Comparison of ENCODE assay signal across 8 cellular contexts in genomic region chr16:11796227-11797165, GRCh38. TPM values are rescaled to one million over a fixed set of nuclear protein-coding genes. Genes with fewer than 3 reads are reported as not detected.
DNase-seq lines count a peak whose midpoint lies in the region; ATAC-seq and TF ChIP-seq lines count a peak whose summit lies in the region.

No MANE protein-coding gene starts in this region.

- DNase-seq in Daoy (ENCODE audit: low read depth) = peak; percentile 37
- DNase-seq in HCEC 1CT = peak; percentile 40
- peak; percentile 56 for DNase-seq in RKO (ENCODE audit: low spot score)
- peak; percentile 59 to 70 (median 70) for DNase-seq in body of pancreas
- peak; percentile 21 for DNase-seq in renal cortical epithelial cell (ENCODE audit: low read depth)
- no peak for DNase-seq in NCI-H510A (lab: John Stamatoyannopoulos, UW)
- no peak for DNase-seq in activated gamma-delta T cell (lab: John Stamatoyannopoulos, UW)

- ATAC-seq in body of pancreas = peak; percentile 36

- H3K27ac ChIP-seq in body of pancreas = peak overlapping the region; percentile 92 to 99 (median 96)

- no peaks in the 10 kb centered on the region for H3K27me3 ChIP-seq in body of pancreas

- no peaks in the 10 kb centered on the region for H3K9me3 ChIP-seq in body of pancreas

- H3K4me3 ChIP-seq in body of pancreas = peak overlapping the region; percentile 80 to 89
- H3K4me3 ChIP-seq in iPS-11a (ENCODE audit: low read depth, low read length) = peak overlapping the region; percentile 80

- TF ChIP-seq POLR2A in body of pancreas (IDR thresholded peaks at IDR 0.05) = peak in 2 of 3 donors; percentile 18 to 32

- no peaks in the 10 kb centered on the region for H3K36me3 ChIP-seq in body of pancreas (replicated peaks in 1 of 2; ENCODE audit: insufficient read depth in 1 of 2, low read depth in 2 of 2)

- TF ChIP-seq CTCF in body of pancreas (IDR thresholded peaks at IDR 0.05) = no peak

- intact Hi-C loops in body of pancreas (cut with DNase I) = no loop called here

- peaks cover 62% of the 10 kb centered on the region for H3K4me1 ChIP-seq in body of pancreas

- 1 to 3% methylated on average over 33 to 89 of the region's 93 CpGs for WGBS in body of pancreas, 2 donors

RNA-seq across cellular contexts. Expression of gene ZC3H7A, which starts 0.6 kb away (rescaled TPM):
- 15.1 and 22.7 TPM in 2 replicates for total RNA-seq in Daoy (2014; rRNA removed; shearing (Covaris generic))
- total RNA-seq in body of pancreas (10 to 100 TPM; 26.4 to 49.5 TPM), renal cortical epithelial cell (34.2 and 77.0 TPM in 2 replicates)

RNA-seq across cellular contexts. Expression of gene TXNDC11, which starts 53.8 kb away (rescaled TPM):
- 15.8 and 22.5 TPM in 2 replicates for total RNA-seq in Daoy (2014; rRNA removed; shearing (Covaris generic))
- 10 to 100 TPM; 38.4 to 90.3 TPM for total RNA-seq in body of pancreas
- total RNA-seq in renal cortical epithelial cell = 38.3 and 47.9 TPM in 2 replicates

RNA-seq across cellular contexts. Expression of gene RSL1D1, which starts 54.8 kb away (rescaled TPM):
- 270 and 395 TPM in 2 replicates for total RNA-seq in Daoy (2014; rRNA removed; shearing (Covaris generic))
- total RNA-seq in body of pancreas (100 to 1,000 TPM; 199 to 246 TPM), renal cortical epithelial cell (92.6 and 173 TPM in 2 replicates)

Comparison
In these comparisons a context has a peak if more than half of its experiments do, and no peak if none do; other contexts are left out.
1. DNase-seq: peak in Daoy (single experiment), HCEC 1CT (single experiment), RKO (single experiment), body of pancreas (4 of 4) and renal cortical epithelial cell (single experiment); none in NCI-H510A (single experiment) and activated gamma-delta T cell (single experiment).